8 cellular contexts compared by ENCODE assay signal in the genomic region with DNA sequence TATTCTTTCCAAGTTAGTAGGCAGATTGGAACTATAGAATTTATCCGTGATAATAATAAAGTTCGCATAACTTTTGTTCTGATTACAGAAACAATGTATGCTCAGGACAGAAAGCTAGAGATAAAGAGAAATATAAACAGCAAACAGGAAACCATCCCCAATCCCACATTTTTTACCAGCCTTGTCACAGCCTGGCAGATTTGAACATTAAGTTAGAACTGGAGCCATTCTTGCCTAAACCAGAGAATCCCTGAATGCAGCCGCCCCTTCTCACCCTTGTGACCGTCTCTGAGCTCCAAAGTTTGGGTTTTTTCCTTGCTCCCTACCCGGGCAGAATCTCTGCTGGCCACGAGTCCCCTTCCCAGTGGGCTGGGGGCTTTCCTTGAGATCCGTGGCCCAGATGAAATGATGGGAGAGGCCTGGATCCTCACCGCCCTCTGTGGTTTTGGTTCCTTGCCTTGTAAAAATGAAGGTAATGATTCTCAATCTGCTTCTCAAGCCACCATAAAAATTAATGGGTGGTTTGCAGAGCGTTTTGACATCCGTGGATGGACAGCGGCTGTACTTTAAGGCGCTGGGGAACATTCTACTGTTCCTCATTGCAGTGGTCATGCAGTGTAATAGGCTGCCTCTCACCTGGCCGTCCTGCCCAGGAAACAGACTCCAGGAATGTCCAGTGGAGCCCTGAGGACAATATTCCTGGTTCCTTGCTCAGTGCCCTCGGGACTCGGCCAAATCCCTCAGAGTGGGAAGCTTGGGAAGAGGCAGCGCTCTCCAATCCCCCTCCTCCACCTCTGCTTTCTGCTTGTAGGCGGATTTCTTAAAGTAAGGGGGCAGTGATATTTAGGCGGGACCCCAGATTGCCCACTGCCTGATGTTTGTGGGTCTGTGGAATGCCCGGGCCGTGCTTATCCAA. TPM values are rescaled to one million over a fixed set of nuclear protein-coding genes. Genes with fewer than 3 reads are reported as not detected.
A peak's percentile ranks its signal among the peaks of the same experiment; 100 is the strongest.
DNase-seq lines count a peak whose midpoint lies in the region; ATAC-seq and TF ChIP-seq lines count a peak whose summit lies in the region.

No MANE protein-coding gene starts in this region.

- intact Hi-C loops in Caco-2 (cut with micrococcal nuclease; ENCODE audit: unreplicated experiment) (loop anchor here (2.0 kb wide), 2 partner anchors 27 to 47 kb away; no protein-coding TSS in a partner anchor), Panc1 (cut with micrococcal nuclease; ENCODE audit: unreplicated experiment) (no loop called here)

- in situ Hi-C loops in Panc1 (cut with HindIII; ENCODE audit: low pct_unique_long_range_greater_than_20kb, low sequenced_read_pairs) = no loop called here

- BruUV-seq in Caco-2 (replicated peaks; lab: Mats Ljungman, UMichigan) (TSS peak; percentile 31), Panc1 (replicated peaks; lab: Mats Ljungman, UMichigan) (TSS peak; percentile 50)

- peak overlapping the region; percentile 99 for H3K27ac ChIP-seq in Panc1 (ENCODE audit: low read length)
- H3K27ac ChIP-seq in parathyroid adenoma = peak overlapping the region; percentile 11

- H3K9ac ChIP-seq in parathyroid adenoma = no peak overlapping the region

- CTCF ChIA-PET in Caco-2 (lab: Charles Lee) (no interaction called here), Panc1 (lab: Charles Lee) (no interaction called here)

- peak overlapping the region; percentile 45 for H3K27ac Mint-ChIP-seq in Caco-2 (ENCODE audit: unreplicated experiment)

- POLR2A ChIA-PET in Caco-2 (lab: Charles Lee) (no interaction called here), Panc1 (lab: Charles Lee) (no interaction called here)

- H3K9me3 Mint-ChIP-seq in Caco-2 (ENCODE audit: unreplicated experiment) = no peaks in the 10 kb centered on the region

- DNase-seq in Caco-2 (no peak), Panc1 (ENCODE audit: low read depth, low spot score) (no peak), fibroblast of the aortic adventitia (ENCODE audit: low read depth) (peak; percentile 52), GM19238 (ENCODE audit: insufficient read length, low spot score) (no peak), iPS-NIHi11 (ENCODE audit: low spot score) (no peak), SIG-M5 treated with dmso at 0.1 percent for 504 hours (lab: John Stamatoyannopoulos, UW; ENCODE audit: unreplicated experiment) (no peak)
- no peak for DNase-seq in effector CD4-positive, alpha-beta T cell

- H2AFZ ChIP-seq in parathyroid adenoma = peak overlapping the region; percentile 84

- H3K27me3 Mint-ChIP-seq in Caco-2 (ENCODE audit: insufficient read depth, unreplicated experiment) = no peaks in the 10 kb centered on the region

- TF ChIP-seq CTCF in Caco-2 (IDR thresholded peaks at IDR 0.05; ENCODE audit: insufficient read depth in 1 of 2, low read depth in 1 of 2, low read length in 1 of 2, severe bottlenecking in 1 of 2, unreplicated experiment in 1 of 2) (no peak), Panc1 (IDR thresholded peaks at IDR 0.05) (no peak), fibroblast of the aortic adventitia (IDR thresholded peaks at IDR 0.05; ENCODE audit: insufficient read depth, low read length) (no peak), parathyroid adenoma (IDR thresholded peaks at IDR 0.05) (no peak)

- H3K9me3 ChIP-seq in Caco-2 (no peaks in the 10 kb centered on the region), Panc1 (ENCODE audit: control insufficient read depth, insufficient read depth, low read depth, low read length) (no peaks in the 10 kb centered on the region), parathyroid adenoma (ENCODE audit: control insufficient read depth, low read length) (no peaks in the 10 kb centered on the region)

- H3K4me2 ChIP-seq in parathyroid adenoma (ENCODE audit: low read length) = peak overlapping the region; percentile 71

- H3K79me2 ChIP-seq in parathyroid adenoma = no peaks in the 10 kb centered on the region

- H3K4me1 ChIP-seq in Caco-2 (peaks cover 34% of the 10 kb centered on the region), Panc1 (ENCODE audit: control insufficient read depth, insufficient read depth, low read length) (peaks cover 56% of the 10 kb centered on the region), parathyroid adenoma (no peaks in the 10 kb centered on the region)

- H3K27me3 ChIP-seq in Caco-2 (replicated peaks; ENCODE audit: control insufficient read depth, insufficient read depth, low read length) = no peaks in the 10 kb centered on the region
- no peaks in the 10 kb centered on the region for H3K27me3 ChIP-seq in Panc1 (ENCODE audit: control insufficient read depth, insufficient read depth, low read length)
- H3K27me3 ChIP-seq in parathyroid adenoma (ENCODE audit: control insufficient read depth, insufficient read depth, low read length) = no peaks in the 10 kb centered on the region

- peaks cover 6% of the 10 kb centered on the region for H3K4me1 Mint-ChIP-seq in Caco-2 (ENCODE audit: low read depth, unreplicated experiment)

- H3K36me3 Mint-ChIP-seq in Caco-2 (ENCODE audit: insufficient read depth, unreplicated experiment) = peaks cover 17% of the 10 kb centered on the region

- H3K36me3 ChIP-seq in Caco-2 (ENCODE audit: control insufficient read depth, insufficient read depth, low read length) (no peaks in the 10 kb centered on the region), Panc1 (ENCODE audit: control insufficient read depth, insufficient read depth, low read length) (no peaks in the 10 kb centered on the region; the same call in 1 of the 2 replicates), parathyroid adenoma (ENCODE audit: control insufficient read depth, insufficient read depth, low read length) (no peaks in the 10 kb centered on the region)

- no peak for ATAC-seq in Panc1

- H3K4me3 Mint-ChIP-seq in Caco-2 (ENCODE audit: unreplicated experiment) = peak overlapping the region; percentile 73

- H3K4me3 ChIP-seq in Caco-2 (ENCODE audit: low read depth, low read length) = peak overlapping the region; percentile 63
- peak overlapping the region; percentile 64 to 92 for H3K4me3 ChIP-seq in Panc1 (ENCODE audit: low read depth in 2 of 2, low read length in 2 of 2)
- peak overlapping the region; percentile 84 for H3K4me3 ChIP-seq in fibroblast of the aortic adventitia (ENCODE audit: low read depth, low read length)
- peak overlapping the region; percentile 65 for H3K4me3 ChIP-seq in parathyroid adenoma (ENCODE audit: low read depth, low read length)

RNA-seq across cellular contexts. Expression of a gene that starts 1.6 kb away (rescaled TPM):
- 29.1 and 29.9 TPM in 2 replicates for total RNA-seq in Caco-2 (2022)
- 133 TPM for total RNA-seq in Panc1 (2021; ENCODE audit: unreplicated experiment)
- polyA plus RNA-seq in Panc1 (2012; ENCODE audit: insufficient read length) = 102 TPM
- 32.2 and 49.7 TPM in 2 replicates for total RNA-seq in fibroblast of the aortic adventitia (ENCODE audit: low replicate concordance)
